8 cellular contexts compared by ENCODE assay signal in the genomic region with DNA sequence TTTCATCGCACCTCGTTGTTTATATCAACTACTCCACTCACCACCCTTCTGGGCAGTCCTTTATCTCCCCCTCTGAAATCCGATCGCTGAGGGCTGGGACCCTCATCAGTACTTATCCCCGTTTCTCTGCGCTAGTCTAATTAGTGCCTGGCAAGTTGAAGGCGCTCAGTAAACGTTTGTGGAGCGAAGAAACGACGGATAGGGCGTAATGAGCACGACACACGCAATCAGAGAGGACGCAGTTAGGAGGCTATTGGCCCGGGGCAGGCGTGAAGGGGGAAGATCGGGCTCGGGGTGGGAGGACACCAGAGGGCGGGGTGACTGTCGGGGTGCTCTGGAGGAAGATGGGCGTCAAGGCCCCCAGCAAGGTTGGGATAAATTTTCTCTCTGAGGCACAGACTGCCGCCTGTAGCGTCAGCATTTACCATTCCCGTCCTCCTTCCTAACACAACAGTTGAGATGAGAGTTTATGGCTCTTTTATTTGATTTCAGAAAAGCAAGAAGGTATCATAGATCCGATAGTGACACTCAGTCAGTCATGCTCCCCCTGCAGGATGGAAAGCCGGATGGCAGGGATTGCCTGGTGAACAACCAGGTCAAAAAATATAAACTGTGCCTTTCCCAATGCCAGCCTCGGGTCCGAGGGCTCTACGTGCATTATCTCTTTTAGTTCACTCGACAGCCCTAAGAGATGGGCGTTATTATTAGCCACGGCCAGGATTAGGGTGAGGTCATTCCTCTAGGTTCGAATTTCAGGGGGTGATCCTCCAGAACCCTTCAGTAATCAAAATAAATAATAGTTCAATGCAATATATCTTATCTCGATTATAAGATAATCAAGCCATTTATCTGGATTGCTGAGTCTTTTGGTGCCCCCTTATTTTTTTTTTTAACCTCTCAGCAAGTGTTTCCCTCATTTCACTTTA. TPM values are rescaled to one million over a fixed set of nuclear protein-coding genes. Genes with fewer than 3 reads are reported as not detected.
A peak's percentile ranks its signal among the peaks of the same experiment; 100 is the strongest.
DNase-seq lines count a peak whose midpoint lies in the region; ATAC-seq and TF ChIP-seq lines count a peak whose summit lies in the region.

No MANE protein-coding gene starts in this region.

- peaks cover 3% of the 10 kb centered on the region; the same call in 1 of the 2 replicates for H3F3A ChIP-seq in GM23338 (replicated peaks; ENCODE audit: low read depth)

- H3K27ac Mint-ChIP-seq in CD4-positive, alpha-beta memory T cell, result peak overlapping the region; percentile 97 to 100 (median 98)
- H3K27ac Mint-ChIP-seq in GM23338, result no peak overlapping the region; the same call in 1 of the 2 replicates
- peak overlapping the region; percentile 96 to 97 for H3K27ac Mint-ChIP-seq in T-cell

- ATAC-seq in GM23338 (peak; percentile 68), T-cell (replicated peaks in 1 of 4) (peak; percentile 81 to 86 (median 84)), psoas muscle (peak; percentile 83 to 86 (median 84))

- DNase-seq in CD4-positive, alpha-beta memory T cell, result peak; percentile 85 to 94 (median 87)
- DNase-seq in GM23338 (ENCODE audit: low spot score) (peak; percentile 87), NCI-H1436 (lab: John Stamatoyannopoulos, UW) (peak; percentile 80), T-cell (peak; percentile 67 to 92 (median 88)), adrenal gland (peak; percentile 83 to 94 (median 91)), left ventricle myocardium inferior (peak; percentile 79), psoas muscle (peak; percentile 87 to 92)

- CTCF ChIA-PET in CD4-positive, alpha-beta memory T cell (lab: Charles Lee; ENCODE audit: partially characterized antibody), result interaction anchor here (1.0 to 2.9 kb wide), 8 partner anchors 8 to 96 kb away, joined by 3 to 30 read pairs (median 5); a partner anchor contains a TSS
- CTCF ChIA-PET in T-cell (lab: Charles Lee), result interaction anchor here in 1 of 2 donors (1.6 kb wide), 1 partner anchor 95 kb away, joined by 30 read pairs; a partner anchor contains a TSS

- no peaks in the 10 kb centered on the region for H3K27me3 ChIP-seq in CD4-positive, alpha-beta memory T cell (ENCODE audit: insufficient read depth, low read length)
- no peaks in the 10 kb centered on the region for H3K27me3 ChIP-seq in GM23338 (ENCODE audit: insufficient read depth)
- no peaks in the 10 kb centered on the region for H3K27me3 ChIP-seq in adrenal gland
- H3K27me3 ChIP-seq in left ventricle myocardium inferior (ENCODE audit: low read depth), result no peaks in the 10 kb centered on the region
- H3K27me3 ChIP-seq in psoas muscle (ENCODE audit: insufficient read depth in 3 of 3, low read length in 2 of 3), result no peaks in the 10 kb centered on the region

- no peaks in the 10 kb centered on the region for H3K9me3 ChIP-seq in CD4-positive, alpha-beta memory T cell (ENCODE audit: control insufficient read depth in 1 of 2, low read length in 2 of 2)
- H3K9me3 ChIP-seq in adrenal gland (replicated peaks in 1 of 3), result no peaks in the 10 kb centered on the region
- H3K9me3 ChIP-seq in left ventricle myocardium inferior (replicated peaks), result no peaks in the 10 kb centered on the region
- H3K9me3 ChIP-seq in psoas muscle, result no peaks in the 10 kb centered on the region

- POLR2A ChIA-PET in CD4-positive, alpha-beta memory T cell (lab: Charles Lee; ENCODE audit: partially characterized antibody), result interaction anchor here (0.6 to 7.5 kb wide), 17 partner anchors 9 to 1710 kb away, joined by 3 to 386 read pairs (median 13); a partner anchor contains a TSS
- POLR2A ChIA-PET in T-cell (lab: Charles Lee), result interaction anchor here (1.0 to 3.7 kb wide), 9 partner anchors 9 to 391 kb away, joined by 4 to 80 read pairs (median 6); a partner anchor contains a TSS

- peaks cover 0 to 4% of the 10 kb centered on the region in 2 donors for H3K36me3 Mint-ChIP-seq in CD4-positive, alpha-beta memory T cell
- no peaks in the 10 kb centered on the region for H3K36me3 Mint-ChIP-seq in GM23338 (ENCODE audit: low read depth)
- H3K36me3 Mint-ChIP-seq in T-cell, result no peaks in the 10 kb centered on the region

- no peaks in the 10 kb centered on the region for H3K9me3 Mint-ChIP-seq in CD4-positive, alpha-beta memory T cell
- no peaks in the 10 kb centered on the region for H3K9me3 Mint-ChIP-seq in GM23338
- no peaks in the 10 kb centered on the region for H3K9me3 Mint-ChIP-seq in T-cell

- peak; percentile 34 to 35 for TF ChIP-seq POLR2A in adrenal gland (IDR thresholded peaks at IDR 0.05)

- peak overlapping the region; percentile 99 for H3K4me2 ChIP-seq in GM23338

- H4K20me1 ChIP-seq in GM23338 (replicated peaks; ENCODE audit: insufficient read depth), result no peaks in the 10 kb centered on the region

- peak overlapping the region; percentile 100 for H2AFZ ChIP-seq in GM23338

- 1 to 2% (median 1%) methylated on average over 27 to 35 of the region's 35 CpGs for WGBS in adrenal gland, 4 donors
- WGBS in psoas muscle, 3 donors, result 2 to 3% (median 2%) methylated on average over 35 of the region's 35 CpGs
- WGBS in urinary bladder, result 2% methylated on average over 35 of the region's 35 CpGs

- H3K27ac ChIP-seq in CD4-positive, alpha-beta memory T cell (ENCODE audit: low read depth, low read length), result peak overlapping the region; percentile 93
- H3K27ac ChIP-seq in GM23338 (ENCODE audit: low read depth), result 0 out of 2 replicates have a peak overlapping the region, but pooled peaks have one; percentile 70
- peak overlapping the region; percentile 95 to 100 (median 98) for H3K27ac ChIP-seq in adrenal gland
- H3K27ac ChIP-seq in left ventricle myocardium inferior (replicated peaks), result peak overlapping the region; percentile 98
- peak overlapping the region; percentile 98 for H3K27ac ChIP-seq in psoas muscle
- peak overlapping the region; percentile 99 for H3K27ac ChIP-seq in urinary bladder (ENCODE audit: low read depth)

- no peaks in the 10 kb centered on the region for H3K79me2 ChIP-seq in GM23338 (replicated peaks; ENCODE audit: insufficient read depth)

- H3K4me1 ChIP-seq in CD4-positive, alpha-beta memory T cell (ENCODE audit: insufficient read depth, low read length), result peaks cover 27% of the 10 kb centered on the region
- no peaks in the 10 kb centered on the region for H3K4me1 ChIP-seq in GM23338 (ENCODE audit: insufficient read depth)
- H3K4me1 ChIP-seq in adrenal gland (replicated peaks in 1 of 2), result peaks cover 10 to 11% of the 10 kb centered on the region in 2 donors
- peaks cover 31% of the 10 kb centered on the region for H3K4me1 ChIP-seq in left ventricle myocardium inferior
- peaks cover 10% of the 10 kb centered on the region for H3K4me1 ChIP-seq in psoas muscle
- H3K4me1 ChIP-seq in urinary bladder (ENCODE audit: insufficient read depth), result no peaks in the 10 kb centered on the region

- intact Hi-C loops in CD4-positive, alpha-beta memory T cell (cut with micrococcal nuclease), result loop anchor here (1.0 kb wide), 4 partner anchors 21 to 391 kb away; a partner anchor contains a TSS
- intact Hi-C loops in adrenal gland (cut with DNase I), result no loop called here
- intact Hi-C loops in left ventricle myocardium inferior (cut with micrococcal nuclease), result no loop called here
- intact Hi-C loops in psoas muscle (cut with DNase I), result loop anchor here (1.0 to 2.0 kb wide), 2 partner anchors 20 to 94 kb away; a partner anchor contains a TSS

- peak overlapping the region; percentile 73 to 86 for H3K4me3 ChIP-seq in CD4-positive, alpha-beta memory T cell (ENCODE audit: low read length in 2 of 2)
- H3K4me3 ChIP-seq in GM23338, result peak overlapping the region; percentile 93
- H3K4me3 ChIP-seq in adrenal gland, result peak overlapping the region; percentile 28 to 70 (median 60)
- H3K4me3 ChIP-seq in left ventricle myocardium inferior, result peak overlapping the region; percentile 80
- peak overlapping the region; percentile 81 for H3K4me3 ChIP-seq in psoas muscle
- peak overlapping the region; percentile 52 for H3K4me3 ChIP-seq in urinary bladder (ENCODE audit: low read depth, low read length)

- H3K9me2 ChIP-seq in GM23338 (ENCODE audit: insufficient read depth), result no peaks in the 10 kb centered on the region

- H3K4me3 Mint-ChIP-seq in CD4-positive, alpha-beta memory T cell, result peak overlapping the region; percentile 92 to 100 (median 97)
- H3K4me3 Mint-ChIP-seq in GM23338, result peak overlapping the region; percentile 81
- peak overlapping the region; percentile 90 to 94 (median 93) for H3K4me3 Mint-ChIP-seq in T-cell

- H3K4me1 Mint-ChIP-seq in CD4-positive, alpha-beta memory T cell, result peaks cover 15 to 42% (median 32%) of the 10 kb centered on the region in 4 donors
- H3K4me1 Mint-ChIP-seq in GM23338 (peaks cover 8% of the 10 kb centered on the region; the same call in 1 of the 3 replicates), T-cell (peaks cover 24 to 41% (median 33%) of the 10 kb centered on the region in 3 donors)

- H3K27me3 Mint-ChIP-seq in CD4-positive, alpha-beta memory T cell, result no peaks in the 10 kb centered on the region
- H3K27me3 Mint-ChIP-seq in GM23338 (ENCODE audit: insufficient read depth, low read depth, poor library complexity) (peaks cover 8% of the 10 kb centered on the region), T-cell (no peaks in the 10 kb centered on the region)

- peak; percentile 82 to 87 for TF ChIP-seq CTCF in GM23338 (conservative IDR thresholded peaks at IDR 0.05; ENCODE audit: low read depth in 2 of 2)
- TF ChIP-seq CTCF in adrenal gland (IDR thresholded peaks at IDR 0.05), result peak; percentile 53 to 96 (median 88)
- TF ChIP-seq CTCF in left ventricle myocardium inferior (IDR thresholded peaks at IDR 0.05; ENCODE audit: borderline replicate concordance), result peak; percentile 91
- peak; percentile 83 for TF ChIP-seq CTCF in psoas muscle (IDR thresholded peaks at IDR 0.05)

- no peaks in the 10 kb centered on the region for H3K36me3 ChIP-seq in CD4-positive, alpha-beta memory T cell (ENCODE audit: insufficient read depth, low read length)
- no peaks in the 10 kb centered on the region for H3K36me3 ChIP-seq in GM23338 (ENCODE audit: insufficient read depth)
- H3K36me3 ChIP-seq in adrenal gland (replicated peaks in 1 of 2), result no peaks in the 10 kb centered on the region
- H3K36me3 ChIP-seq in left ventricle myocardium inferior, result no peaks in the 10 kb centered on the region
- H3K36me3 ChIP-seq in psoas muscle (ENCODE audit: insufficient read depth in 1 of 2, low read depth in 1 of 2), result no peaks in the 10 kb centered on the region
- no peaks in the 10 kb centered on the region for H3K36me3 ChIP-seq in urinary bladder (ENCODE audit: insufficient read depth)

RNA-seq across cellular contexts. Expression of a gene that starts 9.5 kb away (rescaled TPM):
- 1 to 10 TPM; 1.5 to 1.6 TPM for total RNA-seq in CD4-positive, alpha-beta memory T cell
- 1 to 10 TPM; 2.3 to 6.8 TPM for polyA plus RNA-seq in CD4-positive, alpha-beta memory T cell
- total RNA-seq in GM23338 (2014; rRNA removed; shearing (Covaris generic)), result 7.2 and 8.7 TPM in 2 replicates
- polyA plus RNA-seq in GM23338 (2016; fragmentation: Nextera tagmentation; extraction: Ambion mirVana) (9.5 and 11.5 TPM in 2 replicates), adrenal gland (1 to 10 TPM; 2.8 to 8.3 (median 3.2) TPM), psoas muscle (1 to 10 TPM; 1.3 to 6.5 (median 2.4) TPM), urinary bladder (112 TPM)
- total RNA-seq in T-cell (1 to 10 TPM; 1.3 to 2.9 (median 2.4) TPM), adrenal gland (1 to 10 TPM; 2.4 to 7.1 (median 5.7) TPM), left ventricle myocardium inferior (7.1 TPM), psoas muscle (1 to 10 TPM in 3 of 4 donors, under 1 TPM in 1; 0.69 to 1.8 (median 1.4) TPM), urinary bladder (14.8 TPM)

Comparison
In these comparisons a context has a peak if more than half of its experiments do, and no peak if none do; other contexts are left out.
1. Peak in every context shown above with its lines: DNase-seq, ATAC-seq, H3K4me3 ChIP-seq and H3K27ac ChIP-seq.
2. intact Hi-C loops: an anchor here in CD4-positive, alpha-beta memory T cell (1.0 kb wide) and psoas muscle (1.0 to 2.0 kb wide); none called in adrenal gland and left ventricle myocardium inferior.